In the genomic region with DNA sequence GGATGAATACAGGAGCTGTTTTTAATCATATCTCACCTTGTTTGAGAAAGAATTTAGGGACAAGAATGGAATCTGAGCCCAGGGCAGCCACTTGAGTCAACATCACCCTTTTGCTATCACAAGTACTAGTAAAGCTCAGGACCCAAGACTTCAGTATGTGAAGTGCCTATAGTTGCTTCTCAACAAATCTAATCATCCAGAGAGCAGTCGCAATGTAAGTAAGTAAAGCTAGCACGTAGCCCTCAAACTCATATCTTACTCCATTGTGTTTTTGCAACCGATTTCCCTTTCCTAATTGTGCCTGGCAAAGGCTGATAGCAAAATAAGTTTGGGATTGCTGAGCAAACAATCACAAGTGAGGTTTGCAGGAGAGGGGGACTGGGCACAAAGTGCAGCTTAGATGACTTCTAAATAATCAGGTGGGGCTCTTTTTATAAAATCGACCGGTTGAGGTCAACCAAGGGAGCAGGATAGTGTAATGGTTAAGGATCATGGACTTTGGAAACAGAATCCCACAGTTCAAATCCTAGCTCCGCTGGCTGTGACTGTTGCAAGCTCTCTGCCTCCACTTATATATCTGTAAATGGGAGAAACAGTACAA, we compare ENCODE assay signal across 11 cellular contexts. TPM values are rescaled to one million over a fixed set of nuclear protein-coding genes. Genes with fewer than 3 reads are reported as not detected.
A peak's percentile ranks its signal among the peaks of the same experiment; 100 is the strongest.
DNase-seq lines count a peak whose midpoint lies in the region; ATAC-seq and TF ChIP-seq lines count a peak whose summit lies in the region.
"Had no signal": no experiment of that assay in that cellular context is flagged by ENCODE, and none has a peak within 500 bp of the region (broad histone marks: within the 10 kb centered on the region; RNA-seq: fewer than 3 reads in every experiment).

No MANE protein-coding gene starts in this region.

- intact Hi-C loops in heart right ventricle (cut with DNase I) (loop anchor here in 7 of 10 donors (1.0 to 10.0 kb wide), 7 partner anchors 94 to 292 kb away; no protein-coding TSS in a partner anchor), left ventricle myocardium superior (cut with micrococcal nuclease) (loop anchor here (5.0 kb wide), 1 partner anchor 99 kb away; no protein-coding TSS in a partner anchor)

- peak overlapping the region in 1 of 10 donors; percentile 47 for H3K4me3 ChIP-seq in heart right ventricle
- H3K4me3 ChIP-seq in mesodermal cell (ENCODE audit: extremely low read depth, insufficient read depth, low read length, poor library complexity, severe bottlenecking): no peak overlapping the region

- CTCF ChIA-PET in GM10248 (lab: Yijun Ruan, JAX): interaction anchor here (0.8 to 18.2 kb wide), 34 partner anchors 11 to 311 kb away, joined by 3 to 301 read pairs (median 5); partner anchors contain the start of genes ANKRD40CL, NME1, SPAG9 and TOB1

- ATAC-seq in heart right ventricle: peak in 1 of 8 donors; percentile 2
- ATAC-seq in left ventricle myocardium superior: no peak

- H3K4me1 ChIP-seq in heart right ventricle (peaks cover 0 to 46% (median 18%) of the 10 kb centered on the region in 9 donors), mesodermal cell (ENCODE audit: control insufficient read depth, insufficient read depth, low read length, poor library complexity, severe bottlenecking) (peaks cover 13% of the 10 kb centered on the region)

- DNase-seq in heart right ventricle: no peak
- DNase-seq in left ventricle myocardium superior: no peak
- DNase-seq in caudate nucleus (lab: John Stamatoyannopoulos, UW): no peak
- no peak for DNase-seq in GM10248 (ENCODE audit: extremely low spot score)
- no peak for DNase-seq in NCI-H1092 treated with DMSO at 0.1 percent for 48 hours (lab: John Stamatoyannopoulos, UW)
- no peak for DNase-seq in CD1c-positive myeloid dendritic cell (ENCODE audit: extremely low spot score)
- DNase-seq in NCI-H146 (lab: John Stamatoyannopoulos, UW): no peak
- DNase-seq: NCI-H1436 treated with DMSO at 0.1 percent for 48 hours, WERI-Rb-1 had no signal

- POLR2A ChIA-PET in GM10248 (lab: Yijun Ruan, JAX): interaction anchor here (2.5 to 3.2 kb wide), 2 partner anchors 10 to 13 kb away, joined by 9 to 37 read pairs; partner anchors contain the start of gene TOB1

- TF ChIP-seq CTCF in heart right ventricle (IDR thresholded peaks at IDR 0.05) (no peak), GM10248 (IDR thresholded peaks at IDR 0.05; ENCODE audit: control extremely low read depth, extremely low read depth, low read depth, missing control alignments) (no peak)

- H3K36me3 ChIP-seq in heart right ventricle (no peaks in the 10 kb centered on the region), mesodermal cell (ENCODE audit: control insufficient read depth, insufficient read depth, low read length) (no peaks in the 10 kb centered on the region)
- H3K36me3 ChIP-seq: WERI-Rb-1 had no signal

- H3K9me3 ChIP-seq in heart right ventricle: peaks cover 0 to 10% (median 0%) of the 10 kb centered on the region in 11 donors
- H3K9me3 ChIP-seq in mesodermal cell (ENCODE audit: control insufficient read depth, low read length): no peaks in the 10 kb centered on the region

- H3K27ac ChIP-seq in heart right ventricle (peak overlapping the region in 8 of 10 donors; percentile 39 to 92 (median 82)), caudate nucleus (ENCODE audit: low read depth, low read length) (peak overlapping the region; percentile 86), mesodermal cell (ENCODE audit: low read depth, low read length, severe bottlenecking) (peak overlapping the region; percentile 20)
- H3K27ac ChIP-seq: WERI-Rb-1 had no signal

- WGBS in heart right ventricle, 2 donors: 47 to 54% methylated on average over 6 of the region's 6 CpGs
- WGBS in mesodermal cell (ENCODE audit: insufficient coverage in 2 of 2), 2 experiments: 94 to 97% methylated on average over 4 of the region's 6 CpGs

- no peaks in the 10 kb centered on the region for H3K27me3 ChIP-seq in heart right ventricle

RNA-seq across cellular contexts. Expression of gene TOB1, which starts 13.0 kb away (rescaled TPM):
- total RNA-seq in heart right ventricle (100 to 1,000 TPM in 6 of 10 donors, 10 to 100 TPM in 4; 54.7 to 134 (median 106) TPM), left ventricle myocardium superior (107 TPM)
- polyA plus RNA-seq in heart right ventricle: 10 to 100 TPM; 15.6 to 31.7 TPM
- polyA plus RNA-seq in mesodermal cell (2013, experiment 1 of 2): 28.3 TPM
- 25.3 TPM for polyA plus RNA-seq in mesodermal cell (2013, experiment 2 of 2)

RNA-seq across cellular contexts. Expression of gene WFIKKN2, which starts 17.7 kb away (rescaled TPM):
- total RNA-seq in heart right ventricle: 1 to 10 TPM in 2 of 10 donors, under 1 TPM in 8; 0.22 to 1.7 (median 0.54) TPM
- under 1 TPM; 0.10 to 0.51 TPM for polyA plus RNA-seq in heart right ventricle
- total RNA-seq in left ventricle myocardium superior: 0.07 TPM
- polyA plus RNA-seq in mesodermal cell (2013, experiment 1 of 2): not detected
- polyA plus RNA-seq in mesodermal cell (2013, experiment 2 of 2): not detected
- total RNA-seq: pulmonary artery endothelial cell had no signal

Comparison
In these comparisons a context has a peak if more than half of its experiments do, and no peak if none do; other contexts are left out.
1. H3K27ac ChIP-seq: peak in every context shown above with its lines; median percentile 86 in caudate nucleus; 82 in heart right ventricle; 20 in mesodermal cell.